In genomic region chr3:42850263-42850662, GRCh38 we compare ENCODE assay signal across 1 cellular context.
TF ChIP-seq lines count a peak whose summit lies in the region.

No MANE protein-coding gene starts in this region.

TF ChIP-seq in HepG2, 621 proteins besides CTCF, POLR2A, EP300 and RAD21:
- TF ChIP-seq ARID4A (CRISPR knock-in tag; IDR thresholded peaks at IDR 0.05; ENCODE audit: borderline replicate concordance) = no peak
- TF ChIP-seq IRF1 (CRISPR knock-in tag; IDR thresholded peaks at IDR 0.05; ENCODE audit: low read depth) = no peak
- TF ChIP-seq ZFP37 (CRISPR knock-in tag; IDR thresholded peaks at IDR 0.05; ENCODE audit: borderline replicate concordance) = no peak
- TF ChIP-seq ZMYM3 (CRISPR knock-in tag; IDR thresholded peaks at IDR 0.05) = 0 out of 2 replicates have a peak, but pooled peaks have one; percentile 13
- no peak for TF ChIP-seq HMG20B (CRISPR knock-in tag; conservative IDR thresholded peaks at IDR 0.05)
- peak; percentile 87 for TF ChIP-seq ZNF768 (CRISPR knock-in tag; IDR thresholded peaks at IDR 0.05)
- no peak for TF ChIP-seq ARHGAP35 (CRISPR knock-in tag; IDR thresholded peaks at IDR 0.05; ENCODE audit: borderline replicate concordance)
- no peak for TF ChIP-seq ZIK1 (CRISPR knock-in tag; IDR thresholded peaks at IDR 0.05; ENCODE audit: borderline replicate concordance, low read depth)
